1 cellular context compared by ENCODE assay signal in the genomic region with DNA sequence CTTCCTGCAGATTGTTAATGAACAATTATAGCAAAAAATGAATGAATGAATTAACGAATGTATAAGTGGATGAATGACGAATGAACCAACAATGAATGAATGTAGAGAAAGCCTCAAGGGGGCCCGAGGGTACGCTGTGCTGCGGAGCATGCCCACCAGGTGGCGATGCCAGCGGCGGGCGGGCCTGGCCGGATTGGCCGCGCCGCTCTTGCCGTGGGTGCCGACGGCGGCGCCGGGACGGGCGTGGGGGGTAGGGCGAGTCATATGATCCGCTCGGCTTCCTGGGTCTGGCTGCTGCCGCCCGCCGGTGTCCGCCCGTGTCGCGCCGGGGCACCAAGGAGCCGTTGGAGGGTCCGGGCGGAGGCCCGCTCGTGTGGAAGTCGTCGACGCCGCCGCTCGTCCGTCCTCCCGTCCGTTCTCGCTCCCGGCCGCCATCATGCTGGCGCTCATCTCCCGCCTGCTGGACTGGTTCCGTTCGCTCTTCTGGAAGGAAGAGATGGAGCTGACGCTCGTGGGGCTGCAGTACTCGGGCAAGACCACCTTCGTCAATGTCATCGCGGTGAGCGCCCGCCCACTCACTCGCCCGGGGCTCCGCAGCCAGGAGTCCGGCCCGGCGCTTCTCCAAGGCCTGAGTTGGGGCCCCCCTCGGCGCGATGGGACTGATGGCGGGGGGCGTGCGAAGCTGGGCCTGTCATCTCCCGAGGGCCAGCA.
TF ChIP-seq lines count a peak whose summit lies in the region.

A gene (plus strand): TSS at position 263 of the 711 bp plus-strand sequence. CDS start 174 bp downstream, at position 437.

TF ChIP-seq in A549, 52 proteins besides CTCF, POLR2A, EP300 and RAD21 (continued from another document):
- TF ChIP-seq, protein P1, sequence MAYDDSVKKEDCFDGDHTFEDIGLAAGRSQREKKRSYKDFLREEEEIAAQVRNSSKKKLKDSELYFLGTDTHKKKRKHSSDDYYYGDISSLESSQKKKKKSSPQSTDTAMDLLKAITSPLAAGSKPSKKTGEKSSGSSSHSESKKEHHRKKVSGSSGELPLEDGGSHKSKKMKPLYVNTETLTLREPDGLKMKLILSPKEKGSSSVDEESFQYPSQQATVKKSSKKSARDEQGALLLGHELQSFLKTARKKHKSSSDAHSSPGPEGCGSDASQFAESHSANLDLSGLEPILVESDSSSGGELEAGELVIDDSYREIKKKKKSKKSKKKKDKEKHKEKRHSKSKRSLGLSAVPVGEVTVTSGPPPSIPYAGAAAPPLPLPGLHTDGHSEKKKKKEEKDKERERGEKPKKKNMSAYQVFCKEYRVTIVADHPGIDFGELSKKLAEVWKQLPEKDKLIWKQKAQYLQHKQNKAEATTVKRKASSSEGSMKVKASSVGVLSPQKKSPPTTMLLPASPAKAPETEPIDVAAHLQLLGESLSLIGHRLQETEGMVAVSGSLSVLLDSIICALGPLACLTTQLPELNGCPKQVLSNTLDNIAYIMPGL (CRISPR knock-in tag; IDR thresholded peaks at IDR 0.05; ENCODE audit: borderline replicate concordance): peak; percentile 65; the same call in 1 of the 2 replicates
- TF ChIP-seq NPAS2 (CRISPR knock-in tag; IDR thresholded peaks at IDR 0.05; ENCODE audit: borderline replicate concordance) (no peak), SMC3 (IDR thresholded peaks at IDR 0.05) (peak; percentile 84), JUN (IDR thresholded peaks at IDR 0.05) (peak; percentile 60 to 96; a peak in 4 of 5 replicates), MAZ (IDR thresholded peaks at IDR 0.05; ENCODE audit: borderline replicate concordance, low read depth, low read length) (no peak), SREBF2 (IDR thresholded peaks at IDR 0.05) (no peak), CHD2 (IDR thresholded peaks at IDR 0.05; ENCODE audit: low read length, partially characterized antibody) (no peak), KDM1A (IDR thresholded peaks at IDR 0.05; ENCODE audit: low read depth) (no peak), HOXA7 (CRISPR knock-in tag; IDR thresholded peaks at IDR 0.05) (no peak), TFCP2L1 (CRISPR knock-in tag; IDR thresholded peaks at IDR 0.05) (no peak), CHD4 (IDR thresholded peaks at IDR 0.05; ENCODE audit: borderline replicate concordance) (no peak), RFX5 (IDR thresholded peaks at IDR 0.05) (no peak), ZC3H11A (IDR thresholded peaks at IDR 0.05) (no peak), MYC (IDR thresholded peaks at IDR 0.05; ENCODE audit: borderline replicate concordance, low read length) (no peak; the same call in 1 of the 2 replicates), CBX2 (IDR thresholded peaks at IDR 0.05; ENCODE audit: borderline replicate concordance, low read depth) (no peak), JUNB (IDR thresholded peaks at IDR 0.05) (no peak), FOSB (CRISPR knock-in tag; IDR thresholded peaks at IDR 0.05) (no peak), BHLHE40 (IDR thresholded peaks at IDR 0.05; ENCODE audit: low read depth, low read length) (no peak), KDM5A (IDR thresholded peaks at IDR 0.05) (peak; percentile 76), CBX8 (IDR thresholded peaks at IDR 0.05) (no peak), ZNF302 (CRISPR knock-in tag; IDR thresholded peaks at IDR 0.05) (no peak), ESRRA (IDR thresholded peaks at IDR 0.05; ENCODE audit: borderline replicate concordance, low read length) (no peak), TP53 (CRISPR knock-in tag; IDR thresholded peaks at IDR 0.05) (no peak), HOXB5 (CRISPR knock-in tag; IDR thresholded peaks at IDR 0.05) (0 out of 2 replicates have a peak, but pooled peaks have one; percentile 33), HOXB13 (CRISPR knock-in tag; IDR thresholded peaks at IDR 0.05; ENCODE audit: low read depth) (no peak)
- TF ChIP-seq, protein P2, sequence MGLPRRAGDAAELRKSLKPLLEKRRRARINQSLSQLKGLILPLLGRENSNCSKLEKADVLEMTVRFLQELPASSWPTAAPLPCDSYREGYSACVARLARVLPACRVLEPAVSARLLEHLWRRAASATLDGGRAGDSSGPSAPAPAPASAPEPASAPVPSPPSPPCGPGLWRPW (IDR thresholded peaks at IDR 0.05): no peak
- TF ChIP-seq, protein P3, sequence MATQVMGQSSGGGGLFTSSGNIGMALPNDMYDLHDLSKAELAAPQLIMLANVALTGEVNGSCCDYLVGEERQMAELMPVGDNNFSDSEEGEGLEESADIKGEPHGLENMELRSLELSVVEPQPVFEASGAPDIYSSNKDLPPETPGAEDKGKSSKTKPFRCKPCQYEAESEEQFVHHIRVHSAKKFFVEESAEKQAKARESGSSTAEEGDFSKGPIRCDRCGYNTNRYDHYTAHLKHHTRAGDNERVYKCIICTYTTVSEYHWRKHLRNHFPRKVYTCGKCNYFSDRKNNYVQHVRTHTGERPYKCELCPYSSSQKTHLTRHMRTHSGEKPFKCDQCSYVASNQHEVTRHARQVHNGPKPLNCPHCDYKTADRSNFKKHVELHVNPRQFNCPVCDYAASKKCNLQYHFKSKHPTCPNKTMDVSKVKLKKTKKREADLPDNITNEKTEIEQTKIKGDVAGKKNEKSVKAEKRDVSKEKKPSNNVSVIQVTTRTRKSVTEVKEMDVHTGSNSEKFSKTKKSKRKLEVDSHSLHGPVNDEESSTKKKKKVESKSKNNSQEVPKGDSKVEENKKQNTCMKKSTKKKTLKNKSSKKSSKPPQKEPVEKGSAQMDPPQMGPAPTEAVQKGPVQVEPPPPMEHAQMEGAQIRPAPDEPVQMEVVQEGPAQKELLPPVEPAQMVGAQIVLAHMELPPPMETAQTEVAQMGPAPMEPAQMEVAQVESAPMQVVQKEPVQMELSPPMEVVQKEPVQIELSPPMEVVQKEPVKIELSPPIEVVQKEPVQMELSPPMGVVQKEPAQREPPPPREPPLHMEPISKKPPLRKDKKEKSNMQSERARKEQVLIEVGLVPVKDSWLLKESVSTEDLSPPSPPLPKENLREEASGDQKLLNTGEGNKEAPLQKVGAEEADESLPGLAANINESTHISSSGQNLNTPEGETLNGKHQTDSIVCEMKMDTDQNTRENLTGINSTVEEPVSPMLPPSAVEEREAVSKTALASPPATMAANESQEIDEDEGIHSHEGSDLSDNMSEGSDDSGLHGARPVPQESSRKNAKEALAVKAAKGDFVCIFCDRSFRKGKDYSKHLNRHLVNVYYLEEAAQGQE (IDR thresholded peaks at IDR 0.05): peak; percentile 19; the same call in 1 of the 2 replicates
- TF ChIP-seq, protein P4, sequence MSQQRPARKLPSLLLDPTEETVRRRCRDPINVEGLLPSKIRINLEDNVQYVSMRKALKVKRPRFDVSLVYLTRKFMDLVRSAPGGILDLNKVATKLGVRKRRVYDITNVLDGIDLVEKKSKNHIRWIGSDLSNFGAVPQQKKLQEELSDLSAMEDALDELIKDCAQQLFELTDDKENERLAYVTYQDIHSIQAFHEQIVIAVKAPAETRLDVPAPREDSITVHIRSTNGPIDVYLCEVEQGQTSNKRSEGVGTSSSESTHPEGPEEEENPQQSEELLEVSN (IDR thresholded peaks at IDR 0.05; ENCODE audit: borderline replicate concordance, low read depth): peak; percentile 28; the same call in 1 of the 2 replicates
TF ChIP-seq in A549: peak in this region for 14.
